In genomic region chr14:103679351-103679750, GRCh38 we compare ENCODE assay signal across 8 cellular contexts. TPM values are rescaled to one million over a fixed set of nuclear protein-coding genes. Genes with fewer than 3 reads are reported as not detected.
DNase-seq lines count a peak whose midpoint lies in the region; ATAC-seq, FAIRE-seq and TF ChIP-seq lines count a peak whose summit lies in the region.

No MANE protein-coding gene starts in this region.

- H3K36me3 ChIP-seq in brain microvascular endothelial cell (replicated peaks) = peaks cover 88% of the 10 kb centered on the region
- peaks cover 6 to 97% (median 28%) of the 10 kb centered on the region in 3 donors for H3K36me3 ChIP-seq in tibial nerve

- no peak overlapping the region for H3K27ac ChIP-seq in brain microvascular endothelial cell
- peak overlapping the region in 2 of 4 donors; percentile 7 to 59 for H3K27ac ChIP-seq in tibial nerve

- peaks cover 0 to 9% (median 0%) of the 10 kb centered on the region in 4 donors for H3K4me1 ChIP-seq in tibial nerve

- H3K9me3 ChIP-seq in tibial nerve = no peaks in the 10 kb centered on the region

- TF ChIP-seq EP300 in tibial nerve (IDR thresholded peaks at IDR 0.05) = no peak

- TF ChIP-seq CTCF in brain microvascular endothelial cell (IDR thresholded peaks at IDR 0.05; ENCODE audit: low read depth, low read length, missing control alignments) = peak; percentile 74
- peak; percentile 27 to 42 (median 31) for TF ChIP-seq CTCF in tibial nerve (IDR thresholded peaks at IDR 0.05)

- peak; percentile 85 for ATAC-seq in HG02973 (IDR thresholded peaks at IDR 0.05; ENCODE audit: unreplicated experiment)
- no peak for ATAC-seq in GM21723 (IDR thresholded peaks at IDR 0.05; ENCODE audit: unreplicated experiment)

- H3K27me3 ChIP-seq in brain microvascular endothelial cell (replicated peaks) (no peaks in the 10 kb centered on the region), tibial nerve (no peaks in the 10 kb centered on the region)

- no peak overlapping the region for H3K4me3 ChIP-seq in brain microvascular endothelial cell (ENCODE audit: low read depth, low read length)
- H3K4me3 ChIP-seq in tibial nerve = no peak overlapping the region

- DNase-seq in GM12891 (ENCODE audit: insufficient read length, low spot score) = no peak
- peak; percentile 46 for DNase-seq in SW480 (ENCODE audit: low spot score)
- peak; percentile 17 for DNase-seq in brain microvascular endothelial cell
- DNase-seq in lung microvascular endothelial cell (ENCODE audit: low read depth in 2 of 2) = peak; percentile 68 to 77
- DNase-seq in tibial nerve (ENCODE audit: low spot score in 2 of 2) = no peak
- no peak for DNase-seq in HuH-7.5 (ENCODE audit: low spot score)

- in situ Hi-C loops in brain microvascular endothelial cell (cut with HindIII; ENCODE audit: low pct_ligation_motif_present, low sequenced_read_pairs) = no loop called here

- 37 to 43% methylated on average over 13 of the region's 13 CpGs for WGBS in tibial nerve, 2 donors

- peak; percentile 94 for FAIRE-seq in GM12891 (lab: Jason Lieb, UNC)

- TF ChIP-seq POLR2A in GM12891 (IDR thresholded peaks at IDR 0.05; ENCODE audit: low read depth, low read length) (no peak), tibial nerve (IDR thresholded peaks at IDR 0.05) (no peak)

TF ChIP-seq in GM12891, 5 proteins besides CTCF, POLR2A, EP300 and RAD21:
- TF ChIP-seq SPI1 (IDR thresholded peaks at IDR 0.05; ENCODE audit: low read depth, low read length) = peak; percentile 92
- TF ChIP-seq PAX5 (IDR thresholded peaks at IDR 0.05; ENCODE audit: insufficient read depth, low read length, severe bottlenecking) = no peak
- TF ChIP-seq TAF1 (IDR thresholded peaks at IDR 0.05; ENCODE audit: low read depth, low read length) = no peak
- TF ChIP-seq POU2F2 (IDR thresholded peaks at IDR 0.05; ENCODE audit: low read depth, low read length) = 0 out of 2 replicates have a peak, but pooled peaks have one; percentile 20

RNA-seq across cellular contexts. Expression of gene XRCC3, which starts 35.9 kb away (rescaled TPM):
- polyA plus RNA-seq in GM12891 (2012; ENCODE audit: low read depth, missing spikeins) = 21.0 TPM
- total RNA-seq in lung microvascular endothelial cell (6.3 and 8.9 TPM in 2 replicates), tibial nerve (10 to 100 TPM in 1 of 4 donors, 1 to 10 TPM in 3; 4.0 to 10.7 (median 6.2) TPM)

RNA-seq across cellular contexts. Expression of gene ZFYVE21, which starts 36.3 kb away (rescaled TPM):
- 11.1 TPM for polyA plus RNA-seq in GM12891 (2012; ENCODE audit: low read depth, missing spikeins)
- 44.2 and 90.9 TPM in 2 replicates for total RNA-seq in lung microvascular endothelial cell
- total RNA-seq in tibial nerve = 100 to 1,000 TPM; 151 to 308 (median 224) TPM

RNA-seq across cellular contexts. Expression of gene KLC1, which starts 50.3 kb away (rescaled TPM):
- polyA plus RNA-seq in GM12891 (2012; ENCODE audit: low read depth, missing spikeins) = 49.3 TPM
- total RNA-seq in lung microvascular endothelial cell = 96.3 and 129 TPM in 2 replicates
- total RNA-seq in tibial nerve = 100 to 1,000 TPM; 402 to 561 (median 495) TPM

Comparison
In these comparisons a context has a peak if more than half of its experiments do, and no peak if none do; other contexts are left out.
1. DNase-seq: peak in SW480 (single experiment), brain microvascular endothelial cell (single experiment) and lung microvascular endothelial cell (2 of 2); none in GM12891 (single experiment), tibial nerve (0 of 2) and HuH-7.5 (single experiment).